ENCODE assay signal across 17 cellular contexts in the genomic region with DNA sequence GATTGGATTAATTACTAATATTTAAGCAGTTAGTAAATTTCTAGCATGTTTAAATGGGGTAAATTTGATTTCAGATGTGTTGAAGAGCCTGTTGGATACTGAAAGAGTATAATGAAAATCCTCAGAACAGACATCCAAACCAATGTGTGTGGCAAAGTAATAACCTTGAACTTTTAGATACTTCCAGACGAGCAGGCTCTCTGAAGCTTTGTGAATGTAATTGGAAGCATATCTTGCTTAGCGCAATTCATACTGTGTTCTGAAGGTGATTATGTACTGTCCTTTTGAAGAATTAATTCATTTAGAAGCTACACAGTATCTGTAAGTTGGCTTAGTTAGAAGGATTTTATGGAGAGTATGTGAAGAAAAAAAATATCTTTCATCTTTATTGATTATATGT.
A peak's percentile ranks its signal among the peaks of the same experiment; 100 is the strongest.
DNase-seq lines count a peak whose midpoint lies in the region; ATAC-seq, FAIRE-seq and TF ChIP-seq lines count a peak whose summit lies in the region.
"Had no signal": no experiment of that assay in that cellular context is flagged by ENCODE, and none has a peak within 500 bp of the region (broad histone marks: within the 10 kb centered on the region; RNA-seq: fewer than 3 reads in every experiment).

No MANE protein-coding gene starts in this region.

- H2AFZ ChIP-seq in Karpas-422 (ENCODE audit: low read length), result no peak overlapping the region
- H2AFZ ChIP-seq: GM23338 had no signal

- H3K4me3 ChIP-seq in left ventricle myocardium inferior, result no peak overlapping the region
- H3K4me3 ChIP-seq in Karpas-422 (ENCODE audit: low read length), result no peak overlapping the region
- H3K4me3 ChIP-seq in small intestine (ENCODE audit: low read depth in 1 of 2, low read length in 2 of 2), result no peak overlapping the region
- H3K4me3 ChIP-seq: GM12878, GM23338 had no signal

- H3K4me1 ChIP-seq in left ventricle myocardium inferior (peaks cover 27% of the 10 kb centered on the region), Karpas-422 (ENCODE audit: low read length) (no peaks in the 10 kb centered on the region), small intestine (ENCODE audit: control insufficient read depth in 2 of 2, insufficient read depth in 1 of 2, low read depth in 1 of 2, low read length in 1 of 2) (no peaks in the 10 kb centered on the region)
- H3K4me1 ChIP-seq: Caco-2 had no signal

- no peak overlapping the region for H3K9ac ChIP-seq in Karpas-422 (ENCODE audit: low read length)

- DNase-seq in left ventricle myocardium inferior (no peak), Right ventricle myocardium inferior (ENCODE audit: missing footprints) (no peak), Karpas-422 (no peak), small intestine (no peak), NCI-H1105 treated with DMSO at 0.1 percent for 48 hours (lab: John Stamatoyannopoulos, UW) (no peak), COLO668 (lab: John Stamatoyannopoulos, UW; ENCODE audit: unreplicated experiment) (no peak)
- DNase-seq: C1 segment of cervical spinal cord; Caco-2; CD4-positive, alpha-beta memory T cell; DMS153; DND-41; H9 had no signal

- H3K27me3 ChIP-seq in left ventricle myocardium inferior (ENCODE audit: low read depth) (no peaks in the 10 kb centered on the region), Karpas-422 (ENCODE audit: low read length) (no peaks in the 10 kb centered on the region), small intestine (ENCODE audit: control insufficient read depth in 2 of 2, insufficient read depth in 2 of 2, low read length in 2 of 2) (no peaks in the 10 kb centered on the region)

- H3K9me3 ChIP-seq in left ventricle myocardium inferior (replicated peaks) (no peaks in the 10 kb centered on the region), Karpas-422 (ENCODE audit: low read length) (no peaks in the 10 kb centered on the region), small intestine (ENCODE audit: control insufficient read depth, low read depth) (no peaks in the 10 kb centered on the region)
- H3K9me3 ChIP-seq: Caco-2 had no signal

- H3K9me2 ChIP-seq in Karpas-422 (replicated peaks; ENCODE audit: insufficient read depth, low read length), result no peaks in the 10 kb centered on the region; the same call in 1 of the 2 replicates

- no peak overlapping the region for H3K4me2 ChIP-seq in Karpas-422 (ENCODE audit: low read depth, low read length, poor library complexity, severe bottlenecking)
- H3K4me2 ChIP-seq: GM23338 had no signal

- WGBS in small intestine, 3 donors, result 88 to 94% (median 91%) methylated on average over 2 of the region's 2 CpGs

- ATAC-seq in Right ventricle myocardium inferior, result no peak
- ATAC-seq: GM12878, GM23338, HCT116 had no signal

- intact Hi-C loops in left ventricle myocardium inferior (cut with micrococcal nuclease), result no loop called here
- intact Hi-C loops in Right ventricle myocardium inferior (cut with DNase I), result loop anchor here (5.0 kb wide), 1 partner anchor 160 kb away; a partner anchor contains a TSS

- H3K27ac ChIP-seq in left ventricle myocardium inferior (replicated peaks), result peak overlapping the region; percentile 4
- H3K27ac ChIP-seq in Karpas-422 (ENCODE audit: low read length), result peak overlapping the region; percentile 4; the same call in 1 of the 2 replicates
- H3K27ac ChIP-seq in small intestine (ENCODE audit: low read depth in 1 of 2, low read length in 1 of 2), result no peak overlapping the region

- peaks cover 32% of the 10 kb centered on the region for H3K79me2 ChIP-seq in Karpas-422 (ENCODE audit: low read length)

- TF ChIP-seq CTCF in left ventricle myocardium inferior (IDR thresholded peaks at IDR 0.05; ENCODE audit: borderline replicate concordance), result no peak

- peak; percentile 39 for FAIRE-seq in small intestine (lab: Jason Lieb, UNC)
- FAIRE-seq: G401.6, GM12878, GM18507 had no signal

- no peaks in the 10 kb centered on the region for H4K20me1 ChIP-seq in Karpas-422 (ENCODE audit: insufficient read depth, low read depth, low read length)

- H3K36me3 ChIP-seq in left ventricle myocardium inferior (peaks cover 43% of the 10 kb centered on the region), Karpas-422 (ENCODE audit: insufficient read depth, low read length) (peaks cover 67% of the 10 kb centered on the region), small intestine (ENCODE audit: control insufficient read depth in 2 of 2, insufficient read depth in 2 of 2, low read length in 2 of 2) (peaks cover 2 to 7% of the 10 kb centered on the region in 2 donors)

Comparison
In these comparisons a context has a peak if more than half of its experiments do, and no peak if none do; other contexts are left out.
1. H3K27ac ChIP-seq: peak in left ventricle myocardium inferior (single experiment) and Karpas-422 (single experiment); none in small intestine (0 of 2).